Comparison of ENCODE assay signal across 1 cellular context in the genomic region with DNA sequence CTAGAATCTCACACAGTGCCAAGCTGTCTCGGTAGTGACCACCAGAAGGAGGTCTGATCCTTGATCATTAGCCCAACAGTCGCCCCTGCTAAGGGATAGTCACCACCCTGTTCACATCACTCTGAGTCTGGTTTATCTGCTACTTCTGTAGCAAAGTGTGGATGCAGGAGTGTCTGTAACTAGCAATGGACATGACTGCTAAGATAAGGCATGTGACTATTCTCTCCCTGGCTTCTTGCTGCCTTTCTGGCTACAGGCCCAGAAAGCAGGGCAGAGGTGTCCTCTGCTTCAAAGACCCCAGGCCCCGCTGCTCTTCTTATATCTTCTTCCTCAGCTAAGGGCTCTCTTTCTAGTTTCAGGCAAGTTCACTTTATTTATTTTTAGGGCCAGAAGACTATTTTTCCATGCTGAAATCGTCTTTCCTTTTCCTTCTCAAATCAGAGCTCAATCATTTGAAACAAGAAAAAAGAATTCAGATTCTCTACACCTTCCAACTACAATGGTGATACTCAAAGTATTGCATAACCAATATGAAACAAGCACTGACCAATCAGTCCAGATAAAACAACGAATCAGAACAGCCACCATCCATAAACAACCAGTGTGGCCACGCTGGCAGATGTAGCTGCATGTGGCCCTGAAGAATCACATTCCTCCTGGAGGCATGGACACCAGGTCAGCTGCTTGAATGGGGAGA.
TF ChIP-seq lines count a peak whose summit lies in the region.

No MANE protein-coding gene starts in this region.

TF ChIP-seq in K562, 482 proteins besides CTCF, POLR2A, EP300 and RAD21:
- TF ChIP-seq CEBPB (tag; IDR thresholded peaks at IDR 0.05) (peak; percentile 53), NFIC (IDR thresholded peaks at IDR 0.05) (peak; percentile 62), ZSCAN29 (IDR thresholded peaks at IDR 0.05) (no peak), CXXC5 (CRISPR knock-in tag; IDR thresholded peaks at IDR 0.05) (0 out of 2 replicates have a peak, but pooled peaks have one; percentile 9), MTF1 (CRISPR knock-in tag; IDR thresholded peaks at IDR 0.05; ENCODE audit: borderline replicate concordance) (no peak), BHLHE40 (IDR thresholded peaks at IDR 0.05; ENCODE audit: low read length) (peak; percentile 82), CTBP1 (IDR thresholded peaks at IDR 0.05; ENCODE audit: borderline replicate concordance) (peak; percentile 19; the same call in 1 of the 2 replicates), HMBOX1 (IDR thresholded peaks at IDR 0.05) (peak; percentile 83), SMAD4 (CRISPR knock-in tag; conservative IDR thresholded peaks at IDR 0.05) (no peak), RCOR1 (IDR thresholded peaks at IDR 0.05; ENCODE audit: borderline replicate concordance in 1 of 2, low read depth in 2 of 2, low read length in 2 of 2) (peak in 1 of 2 experiments; percentile 76; a peak in 1 of 4 replicates), EP400 (IDR thresholded peaks at IDR 0.05) (no peak), SOX6 (IDR thresholded peaks at IDR 0.05) (0 out of 2 replicates have a peak, but pooled peaks have one; percentile 20), ATF6 (CRISPR knock-in tag; IDR thresholded peaks at IDR 0.05) (no peak), CLOCK (CRISPR knock-in tag; IDR thresholded peaks at IDR 0.05; ENCODE audit: borderline replicate concordance) (no peak), CBFA2T3 (IDR thresholded peaks at IDR 0.05) (peak; percentile 63), TCF3 (CRISPR knock-in tag; IDR thresholded peaks at IDR 0.05) (peak; percentile 33; the same call in 1 of the 2 replicates), CEBPG (CRISPR knock-in tag; IDR thresholded peaks at IDR 0.05) (no peak), CEBPG (tag; conservative IDR thresholded peaks at IDR 0.05 in 1 of 2, IDR thresholded peaks at IDR 0.05 in 1 of 2) (peak; percentile 44 to 58; a peak in 2 of 4 replicates), CTCFL (IDR thresholded peaks at IDR 0.05; ENCODE audit: borderline replicate concordance, insufficient read depth, low read depth, low read length, poor library complexity, severe bottlenecking) (no peak), XRCC3 (IDR thresholded peaks at IDR 0.05) (no peak), KDM1A (IDR thresholded peaks at IDR 0.05) (0 out of 4 replicates have a peak, but pooled peaks of 1 of the 2 experiments have one; percentile 16)
- TF ChIP-seq, protein P1, sequence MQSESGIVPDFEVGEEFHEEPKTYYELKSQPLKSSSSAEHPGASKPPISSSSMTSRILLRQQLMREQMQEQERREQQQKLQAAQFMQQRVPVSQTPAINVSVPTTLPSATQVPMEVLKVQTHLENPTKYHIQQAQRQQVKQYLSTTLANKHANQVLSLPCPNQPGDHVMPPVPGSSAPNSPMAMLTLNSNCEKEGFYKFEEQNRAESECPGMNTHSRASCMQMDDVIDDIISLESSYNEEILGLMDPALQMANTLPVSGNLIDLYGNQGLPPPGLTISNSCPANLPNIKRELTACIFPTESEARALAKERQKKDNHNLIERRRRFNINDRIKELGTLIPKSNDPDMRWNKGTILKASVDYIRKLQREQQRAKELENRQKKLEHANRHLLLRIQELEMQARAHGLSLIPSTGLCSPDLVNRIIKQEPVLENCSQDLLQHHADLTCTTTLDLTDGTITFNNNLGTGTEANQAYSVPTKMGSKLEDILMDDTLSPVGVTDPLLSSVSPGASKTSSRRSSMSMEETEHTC (IDR thresholded peaks at IDR 0.05) = 0 out of 2 replicates have a peak, but pooled peaks have one; percentile 37
- TF ChIP-seq, protein P2, sequence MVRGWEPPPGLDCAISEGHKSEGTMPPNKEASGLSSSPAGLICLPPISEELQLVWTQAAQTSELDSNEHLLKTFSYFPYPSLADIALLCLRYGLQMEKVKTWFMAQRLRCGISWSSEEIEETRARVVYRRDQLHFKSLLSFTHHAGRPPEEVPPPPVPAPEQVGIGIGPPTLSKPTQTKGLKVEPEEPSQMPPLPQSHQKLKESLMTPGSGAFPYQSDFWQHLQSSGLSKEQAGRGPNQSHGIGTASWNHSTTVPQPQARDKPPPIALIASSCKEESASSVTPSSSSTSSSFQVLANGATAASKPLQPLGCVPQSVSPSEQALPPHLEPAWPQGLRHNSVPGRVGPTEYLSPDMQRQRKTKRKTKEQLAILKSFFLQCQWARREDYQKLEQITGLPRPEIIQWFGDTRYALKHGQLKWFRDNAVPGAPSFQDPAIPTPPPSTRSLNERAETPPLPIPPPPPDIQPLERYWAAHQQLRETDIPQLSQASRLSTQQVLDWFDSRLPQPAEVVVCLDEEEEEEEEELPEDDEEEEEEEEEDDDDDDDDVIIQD (CRISPR knock-in tag; IDR thresholded peaks at IDR 0.05) = no peak
- TF ChIP-seq, protein P3, sequence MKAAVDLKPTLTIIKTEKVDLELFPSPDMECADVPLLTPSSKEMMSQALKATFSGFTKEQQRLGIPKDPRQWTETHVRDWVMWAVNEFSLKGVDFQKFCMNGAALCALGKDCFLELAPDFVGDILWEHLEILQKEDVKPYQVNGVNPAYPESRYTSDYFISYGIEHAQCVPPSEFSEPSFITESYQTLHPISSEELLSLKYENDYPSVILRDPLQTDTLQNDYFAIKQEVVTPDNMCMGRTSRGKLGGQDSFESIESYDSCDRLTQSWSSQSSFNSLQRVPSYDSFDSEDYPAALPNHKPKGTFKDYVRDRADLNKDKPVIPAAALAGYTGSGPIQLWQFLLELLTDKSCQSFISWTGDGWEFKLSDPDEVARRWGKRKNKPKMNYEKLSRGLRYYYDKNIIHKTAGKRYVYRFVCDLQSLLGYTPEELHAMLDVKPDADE (conservative IDR thresholded peaks at IDR 0.05; ENCODE audit: control insufficient read depth, low read depth, low read length) = no peak
